Comparison of ENCODE assay signal across 3 cellular contexts in the genomic region with DNA sequence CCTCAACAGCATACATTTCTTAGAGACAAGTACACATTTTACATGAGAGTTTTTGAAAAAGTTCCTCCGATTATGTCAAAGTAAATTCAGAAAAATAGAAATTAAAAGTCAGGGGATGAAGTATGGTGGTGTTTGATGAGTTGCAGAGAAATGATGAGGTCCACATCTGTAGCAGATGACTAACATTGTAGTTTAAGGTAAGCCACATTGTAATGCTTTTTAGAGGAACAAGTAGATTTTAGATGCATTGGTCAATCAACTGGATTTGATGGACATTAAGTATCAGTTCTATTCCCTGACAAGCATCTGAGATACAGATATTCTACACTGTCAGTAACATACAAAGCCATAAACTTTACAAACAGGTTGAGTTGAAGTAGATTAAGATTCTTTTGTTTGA.
TF ChIP-seq lines count a peak whose summit lies in the region.

No MANE protein-coding gene starts in this region.

TF ChIP-seq in GM23338, 12 proteins besides CTCF, POLR2A, EP300 and RAD21:
- TF ChIP-seq, protein P1, sequence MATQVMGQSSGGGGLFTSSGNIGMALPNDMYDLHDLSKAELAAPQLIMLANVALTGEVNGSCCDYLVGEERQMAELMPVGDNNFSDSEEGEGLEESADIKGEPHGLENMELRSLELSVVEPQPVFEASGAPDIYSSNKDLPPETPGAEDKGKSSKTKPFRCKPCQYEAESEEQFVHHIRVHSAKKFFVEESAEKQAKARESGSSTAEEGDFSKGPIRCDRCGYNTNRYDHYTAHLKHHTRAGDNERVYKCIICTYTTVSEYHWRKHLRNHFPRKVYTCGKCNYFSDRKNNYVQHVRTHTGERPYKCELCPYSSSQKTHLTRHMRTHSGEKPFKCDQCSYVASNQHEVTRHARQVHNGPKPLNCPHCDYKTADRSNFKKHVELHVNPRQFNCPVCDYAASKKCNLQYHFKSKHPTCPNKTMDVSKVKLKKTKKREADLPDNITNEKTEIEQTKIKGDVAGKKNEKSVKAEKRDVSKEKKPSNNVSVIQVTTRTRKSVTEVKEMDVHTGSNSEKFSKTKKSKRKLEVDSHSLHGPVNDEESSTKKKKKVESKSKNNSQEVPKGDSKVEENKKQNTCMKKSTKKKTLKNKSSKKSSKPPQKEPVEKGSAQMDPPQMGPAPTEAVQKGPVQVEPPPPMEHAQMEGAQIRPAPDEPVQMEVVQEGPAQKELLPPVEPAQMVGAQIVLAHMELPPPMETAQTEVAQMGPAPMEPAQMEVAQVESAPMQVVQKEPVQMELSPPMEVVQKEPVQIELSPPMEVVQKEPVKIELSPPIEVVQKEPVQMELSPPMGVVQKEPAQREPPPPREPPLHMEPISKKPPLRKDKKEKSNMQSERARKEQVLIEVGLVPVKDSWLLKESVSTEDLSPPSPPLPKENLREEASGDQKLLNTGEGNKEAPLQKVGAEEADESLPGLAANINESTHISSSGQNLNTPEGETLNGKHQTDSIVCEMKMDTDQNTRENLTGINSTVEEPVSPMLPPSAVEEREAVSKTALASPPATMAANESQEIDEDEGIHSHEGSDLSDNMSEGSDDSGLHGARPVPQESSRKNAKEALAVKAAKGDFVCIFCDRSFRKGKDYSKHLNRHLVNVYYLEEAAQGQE (IDR thresholded peaks at IDR 0.05; ENCODE audit: unreplicated experiment) = no peak
- TF ChIP-seq NANOG (IDR thresholded peaks at IDR 0.05; ENCODE audit: borderline replicate concordance) (no peak), STAT1 (IDR thresholded peaks at IDR 0.05; ENCODE audit: unreplicated experiment) (no peak), POLR2AphosphoS5 (IDR thresholded peaks at IDR 0.05; ENCODE audit: low read depth) (peak; percentile 63), CREB1 (CRISPR knock-in tag; IDR thresholded peaks at IDR 0.05; ENCODE audit: low read depth) (no peak), EZH2 (IDR thresholded peaks at IDR 0.05; ENCODE audit: low read depth, unreplicated experiment) (no peak)
TF ChIP-seq in GM23338: peak in this region for 1.

TF ChIP-seq in WTC11, 78 proteins besides CTCF, POLR2A, EP300 and RAD21:
- TF ChIP-seq, protein P2, sequence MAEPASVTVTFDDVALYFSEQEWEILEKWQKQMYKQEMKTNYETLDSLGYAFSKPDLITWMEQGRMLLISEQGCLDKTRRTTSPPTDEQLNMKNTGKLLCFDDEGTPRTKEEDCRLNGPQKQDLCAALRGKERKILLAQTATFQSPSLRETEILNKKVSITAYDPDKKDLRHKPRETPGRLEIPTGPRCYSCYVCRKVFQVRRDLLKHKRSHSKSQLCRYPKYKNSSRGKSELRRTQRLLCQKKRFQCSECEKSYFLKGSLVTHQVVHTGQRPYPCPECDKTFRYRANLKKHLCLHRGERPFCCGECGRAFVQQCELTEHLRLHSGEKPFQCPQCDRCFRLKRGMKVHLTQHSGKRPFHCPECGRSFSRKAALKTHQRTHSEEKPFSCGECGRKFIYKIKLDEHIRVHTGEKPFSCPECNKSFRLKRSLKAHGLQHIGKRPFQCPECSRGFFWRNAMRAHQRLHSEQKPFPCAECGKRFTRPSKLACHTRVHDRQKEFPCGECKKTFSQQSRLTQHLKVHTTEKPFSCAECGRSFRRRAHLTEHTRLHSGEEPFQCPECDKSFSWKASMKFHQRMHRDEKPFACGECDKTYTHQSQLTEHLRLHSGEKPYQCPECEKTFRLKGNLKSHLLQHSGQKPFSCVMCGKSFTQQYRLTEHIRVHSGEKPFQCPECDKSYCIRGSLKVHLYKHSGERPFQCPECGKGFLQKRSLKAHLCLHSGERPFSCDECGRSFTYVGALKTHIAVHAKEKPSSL (CRISPR knock-in tag; conservative IDR thresholded peaks at IDR 0.05) = peak; percentile 38; the same call in 1 of the 2 replicates
- TF ChIP-seq ZNF219 (CRISPR knock-in tag; IDR thresholded peaks at IDR 0.05; ENCODE audit: borderline replicate concordance) = no peak
- TF ChIP-seq, protein P3, sequence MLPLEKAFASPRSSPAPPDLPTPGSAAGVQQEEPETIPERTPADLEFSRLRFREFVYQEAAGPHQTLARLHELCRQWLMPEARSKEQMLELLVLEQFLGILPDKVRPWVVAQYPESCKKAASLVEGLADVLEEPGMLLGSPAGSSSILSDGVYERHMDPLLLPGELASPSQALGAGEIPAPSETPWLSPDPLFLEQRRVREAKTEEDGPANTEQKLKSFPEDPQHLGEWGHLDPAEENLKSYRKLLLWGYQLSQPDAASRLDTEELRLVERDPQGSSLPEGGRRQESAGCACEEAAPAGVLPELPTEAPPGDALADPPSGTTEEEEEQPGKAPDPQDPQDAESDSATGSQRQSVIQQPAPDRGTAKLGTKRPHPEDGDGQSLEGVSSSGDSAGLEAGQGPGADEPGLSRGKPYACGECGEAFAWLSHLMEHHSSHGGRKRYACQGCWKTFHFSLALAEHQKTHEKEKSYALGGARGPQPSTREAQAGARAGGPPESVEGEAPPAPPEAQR (CRISPR knock-in tag; IDR thresholded peaks at IDR 0.05) = no peak

TF ChIP-seq in H1, 55 proteins besides CTCF, POLR2A, EP300 and RAD21:
- TF ChIP-seq TCF12 (IDR thresholded peaks at IDR 0.05; ENCODE audit: low read depth, low read length) (no peak), SRF (IDR thresholded peaks at IDR 0.05; ENCODE audit: low read depth, low read length) (no peak), NRF1 (IDR thresholded peaks at IDR 0.05; ENCODE audit: low read depth, low read length) (no peak), BCL11A (IDR thresholded peaks at IDR 0.05; ENCODE audit: low read depth in 2 of 2, low read length in 2 of 2) (no peak), ZNF274 (IDR thresholded peaks at IDR 0.05; ENCODE audit: borderline replicate concordance, extremely low read depth, low read length) (no peak), POLR2AphosphoS5 (IDR thresholded peaks at IDR 0.05; ENCODE audit: low read depth, low read length) (peak; percentile 65; the same call in 1 of the 2 replicates), YY1 (IDR thresholded peaks at IDR 0.05; ENCODE audit: low read depth, low read length) (no peak), KDM4A (IDR thresholded peaks at IDR 0.05; ENCODE audit: low read depth, low read length, severe bottlenecking) (no peak)
- TF ChIP-seq, protein P4, sequence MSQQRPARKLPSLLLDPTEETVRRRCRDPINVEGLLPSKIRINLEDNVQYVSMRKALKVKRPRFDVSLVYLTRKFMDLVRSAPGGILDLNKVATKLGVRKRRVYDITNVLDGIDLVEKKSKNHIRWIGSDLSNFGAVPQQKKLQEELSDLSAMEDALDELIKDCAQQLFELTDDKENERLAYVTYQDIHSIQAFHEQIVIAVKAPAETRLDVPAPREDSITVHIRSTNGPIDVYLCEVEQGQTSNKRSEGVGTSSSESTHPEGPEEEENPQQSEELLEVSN (IDR thresholded peaks at IDR 0.05) = no peak
